In the genomic region with DNA sequence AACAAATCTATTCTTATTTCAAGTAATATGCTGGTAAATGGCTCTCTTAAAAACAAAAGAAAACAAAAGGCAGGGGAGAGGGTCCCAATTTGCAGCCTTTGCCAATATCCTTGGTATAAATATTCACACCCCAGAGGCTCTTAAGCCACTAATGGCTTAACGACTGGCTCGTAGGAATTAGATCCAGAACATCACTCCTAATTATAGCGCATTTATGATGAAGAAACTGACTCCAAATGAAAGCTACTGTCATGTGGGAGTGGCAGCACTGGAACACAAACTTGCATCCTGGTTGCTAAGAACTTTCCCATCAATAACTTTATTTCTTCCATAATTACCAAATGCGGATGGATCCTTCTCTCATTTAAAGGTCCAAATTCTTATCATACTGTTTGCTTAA, we compare ENCODE assay signal across 34 cellular contexts.
"Had no signal": no experiment of that assay in that cellular context is flagged by ENCODE, and none has a peak within 500 bp of the region (broad histone marks: within the 10 kb centered on the region; RNA-seq: fewer than 3 reads in every experiment).

No MANE protein-coding gene starts in this region.

- H3K27ac ChIP-seq: body of pancreas, breast epithelium, Peyer's patch, WERI-Rb-1 had no signal

- DNase-seq: activated CD4-positive, alpha-beta T cell treated with anti-CD3 and anti-CD28 coated beads for 1 hour; activated CD4-positive, alpha-beta T cell treated with anti-CD3 and anti-CD28 coated beads for 48 hours; activated CD4-positive, CD25-positive, alpha-beta regulatory T cell; activated CD8-positive, alpha-beta T cell treated with anti-CD3 and anti-CD28 coated beads for 36 hours; activated effector memory CD4-positive, alpha-beta T cell treated with anti-CD3 and anti-CD28 coated beads, Interleukin-2, amount 50 U/mL, for 16 hours; activated naive CD4-positive, alpha-beta T cell; activated naive CD4-positive, alpha-beta T cell treated with anti-CD3 and anti-CD28 coated beads, Interleukin-2, amount 50 U/mL, for 16 hours; activated naive CD8-positive, alpha-beta T cell treated with anti-CD3 and anti-CD28 coated beads for 36 hours; activated T-cell treated with anti-CD3 and anti-CD28 coated beads, Interleukin-2, amount 50 U/mL, for 1 hour; activated T-cell treated with anti-CD3 and anti-CD28 coated beads, Interleukin-2, amount 50 U/mL, for 72 hours; amygdala; body of pancreas; NCI-H1092 treated with DMSO at 0.1 percent for 48 hours; NCI-H1417; NCI-H146; NCI-H187 treated with DMSO at 0.1 percent for 48 hours; NCI-H2081; NCI-H2171 treated with DMSO at 0.1 percent for 48 hours; NCI-H2227 treated with DMSO at 0.1 percent for 48 hours; NCI-H446; NCI-H510A treated with DMSO at 0.1 percent for 48 hours; NCI-H526 treated with DMSO at 0.1 percent for 48 hours; NCI-H774; PC-3; Peyer's patch; RPMI8226; SW 1271; T-helper 1 cell; T-helper 2 cell; T-helper 9 cell; WERI-Rb-1 had no signal

- H3K27me3 ChIP-seq: body of pancreas, breast epithelium, Peyer's patch had no signal

- ATAC-seq: activated CD8-positive, alpha-beta T cell treated with anti-CD3 and anti-CD28 coated beads for 36 hours; activated T-cell treated with anti-CD3 and anti-CD28 coated beads, Interleukin-2, amount 50 U/mL, for 72 hours; activated T-helper 17 cell treated with anti-CD3 and anti-CD28 coated beads, Interleukin-2, amount 50 U/mL, for 72 hours; body of pancreas; K562; PC-3 had no signal

- H3K9me3 ChIP-seq: body of pancreas, breast epithelium, Peyer's patch had no signal

- H3K36me3 ChIP-seq: breast epithelium, Peyer's patch, WERI-Rb-1 had no signal

- H3K4me3 ChIP-seq: body of pancreas, breast epithelium, K562, Peyer's patch had no signal

- H3K4me1 ChIP-seq: breast epithelium had no signal
